ENCODE assay signal across 29 cellular contexts in genomic region chr6:14851286-14851685, GRCh38.
"Had no signal": no experiment of that assay in that cellular context is flagged by ENCODE, and none has a peak within 500 bp of the region (broad histone marks: within the 10 kb centered on the region; RNA-seq: fewer than 3 reads in every experiment).

No MANE protein-coding gene starts in this region.

- H3K4me3 ChIP-seq: coronary artery, dorsolateral prefrontal cortex, left lung, lower lobe of right lung, psoas muscle, stomach, thyroid gland, upper lobe of left lung, vagina had no signal

- H3K4me1 ChIP-seq: left lung, lower lobe of right lung, parathyroid adenoma, psoas muscle, stomach, thyroid gland, upper lobe of left lung, vagina had no signal

- H3K27me3 ChIP-seq: dorsolateral prefrontal cortex, left lung, stomach, thyroid gland, upper lobe of left lung, vagina had no signal

- H3K36me3 ChIP-seq: left lung, lower lobe of right lung, stomach, thyroid gland, upper lobe of left lung, vagina had no signal

- DNase-seq: activated CD4-positive, alpha-beta T cell treated with anti-CD3 and anti-CD28 coated beads for 48 hours; activated CD4-positive, alpha-beta T cell treated with anti-CD3 and anti-CD28 coated beads, Interleukin-2, amount 50 U/mL, for 48 hours; activated CD8-positive, alpha-beta memory T cell treated with anti-CD3 and anti-CD28 coated beads for 24 hours; activated effector memory CD4-positive, alpha-beta T cell treated with anti-CD3 and anti-CD28 coated beads, Interleukin-2, amount 50 U/mL, for 16 hours; activated naive CD4-positive, alpha-beta T cell treated with anti-CD3 and anti-CD28 coated beads for 36 hours; activated naive CD8-positive, alpha-beta T cell treated with anti-CD3 and anti-CD28 coated beads, Interleukin-2, amount 10 ng/mL, durations not matched to agents 7 days and 5 days; activated T-cell treated with anti-CD3 and anti-CD28 coated beads, Interleukin-2, amount 50 U/mL, for 1 hour; amygdala; dorsolateral prefrontal cortex; effector memory CD4-positive, alpha-beta T cell; head of caudate nucleus; hypothalamus; left lung; lower lobe of right lung; mesenchymal stem cell; naive thymus-derived CD8-positive, alpha-beta T cell; nucleus accumbens; psoas muscle; stimulated activated CD4-positive, alpha-beta T cell treated with anti-CD3 and anti-CD28 coated beads, Interleukin-15, amount 100 ng/mL, for 24 hours; stimulated activated CD4-positive, alpha-beta T cell treated with anti-CD3 and anti-CD28 coated beads, Interleukin-2, amount 100 ng/mL, for 24 hours; stimulated activated naive B cell treated with anti-CD40 and anti-IgM and Interleukin-4, amounts not matched to agents 10 μg/mL and 1 μg/mL and 100 μg/mL, for 72 hours; stomach; T-helper 9 cell; thyroid gland; upper lobe of left lung had no signal

- H3K27ac ChIP-seq: coronary artery, dorsolateral prefrontal cortex, left lung, lower lobe of right lung, parathyroid adenoma, psoas muscle, stomach, thyroid gland, upper lobe of left lung, vagina, VCaP had no signal

- H2AFZ ChIP-seq: parathyroid adenoma had no signal

- H3K79me2 ChIP-seq: parathyroid adenoma had no signal

- H3K9me3 ChIP-seq: left lung, lower lobe of right lung, psoas muscle, stomach, thyroid gland, upper lobe of left lung, vagina had no signal

- ATAC-seq: left lung; lower lobe of right lung; naive thymus-derived CD8-positive, alpha-beta T cell; psoas muscle; stimulated activated naive B cell treated with anti-CD40 and anti-IgM and Interleukin-4, amounts not matched to agents 10 μg/mL and 1 μg/mL and 100 μg/mL, for 72 hours had no signal
